In genomic region chr15:68783226-68784054, GRCh38 we compare ENCODE assay signal across 8 cellular contexts.
DNase-seq lines count a peak whose midpoint lies in the region; ATAC-seq lines count a peak whose summit lies in the region.

No MANE protein-coding gene starts in this region.

- ATAC-seq in HG02981 (IDR thresholded peaks at IDR 0.05; ENCODE audit: unreplicated experiment): no peak

- DNase-seq in DMS53 (lab: John Stamatoyannopoulos, UW) (peak; percentile 69), DMS53 treated with DMSO at 0.1 percent for 48 hours (lab: John Stamatoyannopoulos, UW; ENCODE audit: unreplicated experiment) (no peak), T-helper 2 cell (peak; percentile 35 to 62 (median 38)), astrocyte of the hippocampus (ENCODE audit: low read depth, low spot score) (peak; percentile 41), islet precursor cell (peak; percentile 63), putamen (ENCODE audit: low spot score) (no peak)
- DNase-seq in stimulated activated CD8-positive, alpha-beta memory T cell treated with anti-CD3 and anti-CD28 coated beads, Interleukin-4, amount 100 ng/mL, for 24 hours (ENCODE audit: low read depth): peak; percentile 42

Comparison
In these comparisons a context has a peak if more than half of its experiments do, and no peak if none do; other contexts are left out.
1. DNase-seq: peak in DMS53 (single experiment), T-helper 2 cell (5 of 5), astrocyte of the hippocampus (single experiment), islet precursor cell (single experiment) and stimulated activated CD8-positive, alpha-beta memory T cell treated with anti-CD3 and anti-CD28 coated beads, Interleukin-4, amount 100 ng/mL, for 24 hours (single experiment); none in DMS53 treated with DMSO at 0.1 percent for 48 hours (single experiment) and putamen (single experiment).